Comparison of ENCODE assay signal across 26 cellular contexts in the genomic region with DNA sequence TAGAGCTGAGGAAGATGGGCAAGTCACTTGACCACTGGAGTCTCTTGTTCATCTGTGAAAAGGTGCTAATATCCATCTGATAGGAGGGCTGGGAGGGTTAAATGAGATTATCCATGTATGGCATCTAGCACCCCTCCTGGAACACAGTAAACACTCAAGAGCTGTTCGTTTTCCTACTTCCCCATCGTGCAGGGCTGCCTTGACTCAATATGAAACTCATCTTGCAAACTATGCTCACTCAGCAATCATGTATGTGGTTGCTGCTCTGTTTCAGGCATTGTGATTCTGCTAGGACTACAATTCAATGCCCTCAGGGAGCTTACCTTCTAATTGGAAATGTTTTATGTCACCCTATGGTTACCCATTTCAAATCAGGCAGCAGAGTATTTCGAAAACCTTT.
"Had no signal": no experiment of that assay in that cellular context is flagged by ENCODE, and none has a peak within 500 bp of the region (broad histone marks: within the 10 kb centered on the region; RNA-seq: fewer than 3 reads in every experiment).

No MANE protein-coding gene starts in this region.

- H3K4me3 ChIP-seq: SK-N-MC had no signal

- H3K27ac ChIP-seq: SK-N-MC, WERI-Rb-1 had no signal

- ATAC-seq: activated CD4-positive, CD25-positive, alpha-beta regulatory T cell treated with anti-CD3 and anti-CD28 coated beads, Interleukin-2, amount 50 U/mL, for 24 hours; activated CD8-positive, alpha-beta memory T cell treated with anti-CD3 and anti-CD28 coated beads, Interleukin-2, amount 10 ng/mL, durations not matched to agents 7 days and 5 days; activated T-cell treated with anti-CD3 and anti-CD28 coated beads, Interleukin-2, amount 50 U/mL, for 4 hours; Panc1; Right ventricle myocardium inferior; T-cell had no signal

- H3K36me3 ChIP-seq: WERI-Rb-1 had no signal

- FAIRE-seq: astrocyte had no signal

- DNase-seq: activated CD4-positive, alpha-beta T cell treated with anti-CD3 and anti-CD28 coated beads for 4 hours; activated CD4-positive, alpha-beta T cell treated with anti-CD3 and anti-CD28 coated beads, Interleukin-2, amount 50 U/mL, for 48 hours; activated CD8-positive, alpha-beta memory T cell treated with anti-CD3 and anti-CD28 coated beads, Interleukin-2, amount 10 ng/mL, durations not matched to agents 7 days and 5 days; activated gamma-delta T cell; activated naive CD4-positive, alpha-beta T cell treated with anti-CD3 and anti-CD28 coated beads for 36 hours; activated T-cell treated with anti-CD3 and anti-CD28 coated beads, Interleukin-2, amount 50 U/mL, for 4 hours; amygdala; MM.1S; NCI-H1092 treated with DMSO at 0.1 percent for 48 hours; NCI-H1417 treated with DMSO at 0.1 percent for 48 hours; NCI-H1694; NCI-H2029; NCI-H2107; NCI-H2171 treated with DMSO at 0.1 percent for 48 hours; NCI-H226; NCI-H526; NCI-H82; RPMI8226; T-cell; T-helper 2 cell; WERI-Rb-1 had no signal
